1 cellular context compared by ENCODE assay signal in the genomic region with DNA sequence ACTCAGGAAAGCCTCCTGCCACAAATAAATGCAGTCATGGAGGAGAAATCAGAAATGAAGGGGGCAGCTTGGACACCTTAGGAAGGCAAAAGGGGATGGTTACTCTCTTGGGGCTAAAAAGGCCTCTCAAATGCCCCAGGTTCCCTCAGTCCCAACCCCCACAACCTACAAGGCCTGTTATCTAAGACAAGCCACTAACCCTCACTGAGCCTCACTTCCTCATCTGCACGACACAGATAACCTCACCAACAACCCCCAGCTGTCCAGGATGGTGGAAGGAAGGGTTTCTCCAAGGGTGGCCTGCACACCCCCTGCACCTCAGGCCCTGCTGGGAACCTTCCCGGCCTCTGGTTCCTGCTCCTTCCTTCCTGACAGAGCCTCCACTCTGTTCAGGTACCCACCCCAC.
A peak's percentile ranks its signal among the peaks of the same experiment; 100 is the strongest.
TF ChIP-seq lines count a peak whose summit lies in the region.

No MANE protein-coding gene starts in this region.

TF ChIP-seq in K562, 482 proteins besides CTCF, POLR2A, EP300 and RAD21 (continued from another document and continues in another):
- TF ChIP-seq, protein P1, sequence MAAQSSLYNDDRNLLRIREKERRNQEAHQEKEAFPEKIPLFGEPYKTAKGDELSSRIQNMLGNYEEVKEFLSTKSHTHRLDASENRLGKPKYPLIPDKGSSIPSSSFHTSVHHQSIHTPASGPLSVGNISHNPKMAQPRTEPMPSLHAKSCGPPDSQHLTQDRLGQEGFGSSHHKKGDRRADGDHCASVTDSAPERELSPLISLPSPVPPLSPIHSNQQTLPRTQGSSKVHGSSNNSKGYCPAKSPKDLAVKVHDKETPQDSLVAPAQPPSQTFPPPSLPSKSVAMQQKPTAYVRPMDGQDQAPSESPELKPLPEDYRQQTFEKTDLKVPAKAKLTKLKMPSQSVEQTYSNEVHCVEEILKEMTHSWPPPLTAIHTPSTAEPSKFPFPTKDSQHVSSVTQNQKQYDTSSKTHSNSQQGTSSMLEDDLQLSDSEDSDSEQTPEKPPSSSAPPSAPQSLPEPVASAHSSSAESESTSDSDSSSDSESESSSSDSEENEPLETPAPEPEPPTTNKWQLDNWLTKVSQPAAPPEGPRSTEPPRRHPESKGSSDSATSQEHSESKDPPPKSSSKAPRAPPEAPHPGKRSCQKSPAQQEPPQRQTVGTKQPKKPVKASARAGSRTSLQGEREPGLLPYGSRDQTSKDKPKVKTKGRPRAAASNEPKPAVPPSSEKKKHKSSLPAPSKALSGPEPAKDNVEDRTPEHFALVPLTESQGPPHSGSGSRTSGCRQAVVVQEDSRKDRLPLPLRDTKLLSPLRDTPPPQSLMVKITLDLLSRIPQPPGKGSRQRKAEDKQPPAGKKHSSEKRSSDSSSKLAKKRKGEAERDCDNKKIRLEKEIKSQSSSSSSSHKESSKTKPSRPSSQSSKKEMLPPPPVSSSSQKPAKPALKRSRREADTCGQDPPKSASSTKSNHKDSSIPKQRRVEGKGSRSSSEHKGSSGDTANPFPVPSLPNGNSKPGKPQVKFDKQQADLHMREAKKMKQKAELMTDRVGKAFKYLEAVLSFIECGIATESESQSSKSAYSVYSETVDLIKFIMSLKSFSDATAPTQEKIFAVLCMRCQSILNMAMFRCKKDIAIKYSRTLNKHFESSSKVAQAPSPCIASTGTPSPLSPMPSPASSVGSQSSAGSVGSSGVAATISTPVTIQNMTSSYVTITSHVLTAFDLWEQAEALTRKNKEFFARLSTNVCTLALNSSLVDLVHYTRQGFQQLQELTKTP (IDR thresholded peaks at IDR 0.05; ENCODE audit: low read depth in 1 of 2, partially characterized antibody in 2 of 2) = peak in 1 of 2 experiments; percentile 84
- TF ChIP-seq, protein P2, sequence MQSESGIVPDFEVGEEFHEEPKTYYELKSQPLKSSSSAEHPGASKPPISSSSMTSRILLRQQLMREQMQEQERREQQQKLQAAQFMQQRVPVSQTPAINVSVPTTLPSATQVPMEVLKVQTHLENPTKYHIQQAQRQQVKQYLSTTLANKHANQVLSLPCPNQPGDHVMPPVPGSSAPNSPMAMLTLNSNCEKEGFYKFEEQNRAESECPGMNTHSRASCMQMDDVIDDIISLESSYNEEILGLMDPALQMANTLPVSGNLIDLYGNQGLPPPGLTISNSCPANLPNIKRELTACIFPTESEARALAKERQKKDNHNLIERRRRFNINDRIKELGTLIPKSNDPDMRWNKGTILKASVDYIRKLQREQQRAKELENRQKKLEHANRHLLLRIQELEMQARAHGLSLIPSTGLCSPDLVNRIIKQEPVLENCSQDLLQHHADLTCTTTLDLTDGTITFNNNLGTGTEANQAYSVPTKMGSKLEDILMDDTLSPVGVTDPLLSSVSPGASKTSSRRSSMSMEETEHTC (IDR thresholded peaks at IDR 0.05) = peak; percentile 62; the same call in 1 of the 2 replicates
- TF ChIP-seq MYNN (IDR thresholded peaks at IDR 0.05) (peak; percentile 88), MYNN (CRISPR knock-in tag; IDR thresholded peaks at IDR 0.05) (no peak), ETV6 (IDR thresholded peaks at IDR 0.05; ENCODE audit: borderline replicate concordance in 1 of 2, low read depth in 2 of 2, low read length in 1 of 2) (peak; percentile 80 to 92; a peak in 3 of 4 replicates), ETV6 (CRISPR knock-in tag; IDR thresholded peaks at IDR 0.05; ENCODE audit: borderline replicate concordance) (no peak), SIX5 (IDR thresholded peaks at IDR 0.05; ENCODE audit: borderline replicate concordance in 1 of 2, insufficient read depth in 1 of 2, low read depth in 1 of 2, low read length in 2 of 2) (no peak), FUS (optimal IDR thresholded peaks at IDR 0.05; ENCODE audit: low read depth, low read length) (no peak), SPI1 (IDR thresholded peaks at IDR 0.05; ENCODE audit: borderline replicate concordance, low read depth, low read length) (peak; percentile 97), TAF9B (IDR thresholded peaks at IDR 0.05; ENCODE audit: partially characterized antibody) (peak; percentile 68), ZNF644 (tag; IDR thresholded peaks at IDR 0.05; ENCODE audit: low read depth) (peak; percentile 89), MAZ (CRISPR knock-in tag; conservative IDR thresholded peaks at IDR 0.05 in 1 of 2, IDR thresholded peaks at IDR 0.05 in 1 of 2) (peak; percentile 69 to 88), ZZZ3 (IDR thresholded peaks at IDR 0.05) (no peak), HDAC8 (tag; IDR thresholded peaks at IDR 0.05) (no peak), POLR3G (IDR thresholded peaks at IDR 0.05; ENCODE audit: extremely low read depth, insufficient read length, insufficient replicate concordance) (no peak), ESRRA (IDR thresholded peaks at IDR 0.05; ENCODE audit: borderline replicate concordance, low read depth) (0 out of 2 replicates have a peak, but pooled peaks have one; percentile 60), TBL1XR1 (IDR thresholded peaks at IDR 0.05; ENCODE audit: low read length in 2 of 2) (peak; percentile 76 to 98; a peak in 3 of 4 replicates), NCOA1 (IDR thresholded peaks at IDR 0.05; ENCODE audit: low read depth) (peak; percentile 94), CHD1 (IDR thresholded peaks at IDR 0.05; ENCODE audit: low read length) (no peak), TCF7L2 (IDR thresholded peaks at IDR 0.05; ENCODE audit: low read depth, low read length) (no peak), ZBED1 (IDR thresholded peaks at IDR 0.05) (peak; percentile 94), SMARCA4 (IDR thresholded peaks at IDR 0.05) (peak; percentile 99), YY1 (IDR thresholded peaks at IDR 0.05; ENCODE audit: borderline replicate concordance in 1 of 3, control insufficient read depth in 1 of 3, extremely low read depth in 1 of 3, insufficient read depth in 3 of 3, insufficient read length in 1 of 3, insufficient replicate concordance in 2 of 3, low read depth in 1 of 3, low read length in 2 of 3) (peak in 1 of 3 experiments; percentile 32), CBX1 (IDR thresholded peaks at IDR 0.05; ENCODE audit: low read depth) (no peak), TARDBP (IDR thresholded peaks at IDR 0.05) (peak; percentile 93; the same call in 1 of the 2 replicates), SOX6 (IDR thresholded peaks at IDR 0.05) (peak; percentile 94), ZFX (CRISPR knock-in tag; IDR thresholded peaks at IDR 0.05) (peak; percentile 57), XRCC5 (IDR thresholded peaks at IDR 0.05; ENCODE audit: low read depth, low read length) (no peak; the same call in 1 of the 2 replicates), RHOXF2B (CRISPR knock-in tag; conservative IDR thresholded peaks at IDR 0.05) (no peak), RNF2 (IDR thresholded peaks at IDR 0.05) (peak; percentile 99), LEF1 (IDR thresholded peaks at IDR 0.05) (peak; percentile 99), NCOA2 (IDR thresholded peaks at IDR 0.05; ENCODE audit: partially characterized antibody in 2 of 2) (peak; percentile 84 to 87), HNRNPK (IDR thresholded peaks at IDR 0.05; ENCODE audit: low read depth, low read length, poor library complexity, severe bottlenecking) (no peak), FOXK1 (CRISPR knock-in tag; IDR thresholded peaks at IDR 0.05; ENCODE audit: borderline replicate concordance) (no peak), ELF4 (CRISPR knock-in tag; IDR thresholded peaks at IDR 0.05) (peak; percentile 94), GATAD2A (IDR thresholded peaks at IDR 0.05) (peak; percentile 75), EP400 (IDR thresholded peaks at IDR 0.05) (peak; percentile 64)
- TF ChIP-seq, protein P3, sequence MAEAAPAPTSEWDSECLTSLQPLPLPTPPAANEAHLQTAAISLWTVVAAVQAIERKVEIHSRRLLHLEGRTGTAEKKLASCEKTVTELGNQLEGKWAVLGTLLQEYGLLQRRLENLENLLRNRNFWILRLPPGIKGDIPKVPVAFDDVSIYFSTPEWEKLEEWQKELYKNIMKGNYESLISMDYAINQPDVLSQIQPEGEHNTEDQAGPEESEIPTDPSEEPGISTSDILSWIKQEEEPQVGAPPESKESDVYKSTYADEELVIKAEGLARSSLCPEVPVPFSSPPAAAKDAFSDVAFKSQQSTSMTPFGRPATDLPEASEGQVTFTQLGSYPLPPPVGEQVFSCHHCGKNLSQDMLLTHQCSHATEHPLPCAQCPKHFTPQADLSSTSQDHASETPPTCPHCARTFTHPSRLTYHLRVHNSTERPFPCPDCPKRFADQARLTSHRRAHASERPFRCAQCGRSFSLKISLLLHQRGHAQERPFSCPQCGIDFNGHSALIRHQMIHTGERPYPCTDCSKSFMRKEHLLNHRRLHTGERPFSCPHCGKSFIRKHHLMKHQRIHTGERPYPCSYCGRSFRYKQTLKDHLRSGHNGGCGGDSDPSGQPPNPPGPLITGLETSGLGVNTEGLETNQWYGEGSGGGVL (CRISPR knock-in tag; IDR thresholded peaks at IDR 0.05) = no peak
- TF ChIP-seq, protein P4, sequence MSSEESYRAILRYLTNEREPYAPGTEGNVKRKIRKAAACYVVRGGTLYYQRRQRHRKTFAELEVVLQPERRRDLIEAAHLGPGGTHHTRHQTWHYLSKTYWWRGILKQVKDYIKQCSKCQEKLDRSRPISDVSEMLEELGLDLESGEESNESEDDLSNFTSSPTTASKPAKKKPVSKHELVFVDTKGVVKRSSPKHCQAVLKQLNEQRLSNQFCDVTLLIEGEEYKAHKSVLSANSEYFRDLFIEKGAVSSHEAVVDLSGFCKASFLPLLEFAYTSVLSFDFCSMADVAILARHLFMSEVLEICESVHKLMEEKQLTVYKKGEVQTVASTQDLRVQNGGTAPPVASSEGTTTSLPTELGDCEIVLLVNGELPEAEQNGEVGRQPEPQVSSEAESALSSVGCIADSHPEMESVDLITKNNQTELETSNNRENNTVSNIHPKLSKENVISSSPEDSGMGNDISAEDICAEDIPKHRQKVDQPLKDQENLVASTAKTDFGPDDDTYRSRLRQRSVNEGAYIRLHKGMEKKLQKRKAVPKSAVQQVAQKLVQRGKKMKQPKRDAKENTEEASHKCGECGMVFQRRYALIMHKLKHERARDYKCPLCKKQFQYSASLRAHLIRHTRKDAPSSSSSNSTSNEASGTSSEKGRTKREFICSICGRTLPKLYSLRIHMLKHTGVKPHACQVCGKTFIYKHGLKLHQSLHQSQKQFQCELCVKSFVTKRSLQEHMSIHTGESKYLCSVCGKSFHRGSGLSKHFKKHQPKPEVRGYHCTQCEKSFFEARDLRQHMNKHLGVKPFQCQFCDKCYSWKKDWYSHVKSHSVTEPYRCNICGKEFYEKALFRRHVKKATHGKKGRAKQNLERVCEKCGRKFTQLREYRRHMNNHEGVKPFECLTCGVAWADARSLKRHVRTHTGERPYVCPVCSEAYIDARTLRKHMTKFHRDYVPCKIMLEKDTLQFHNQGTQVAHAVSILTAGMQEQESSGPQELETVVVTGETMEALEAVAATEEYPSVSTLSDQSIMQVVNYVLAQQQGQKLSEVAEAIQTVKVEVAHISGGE (CRISPR knock-in tag; IDR thresholded peaks at IDR 0.05) = peak in 1 of 3 experiments; percentile 78; a peak in 1 of 6 replicates
- TF ChIP-seq, protein P5, sequence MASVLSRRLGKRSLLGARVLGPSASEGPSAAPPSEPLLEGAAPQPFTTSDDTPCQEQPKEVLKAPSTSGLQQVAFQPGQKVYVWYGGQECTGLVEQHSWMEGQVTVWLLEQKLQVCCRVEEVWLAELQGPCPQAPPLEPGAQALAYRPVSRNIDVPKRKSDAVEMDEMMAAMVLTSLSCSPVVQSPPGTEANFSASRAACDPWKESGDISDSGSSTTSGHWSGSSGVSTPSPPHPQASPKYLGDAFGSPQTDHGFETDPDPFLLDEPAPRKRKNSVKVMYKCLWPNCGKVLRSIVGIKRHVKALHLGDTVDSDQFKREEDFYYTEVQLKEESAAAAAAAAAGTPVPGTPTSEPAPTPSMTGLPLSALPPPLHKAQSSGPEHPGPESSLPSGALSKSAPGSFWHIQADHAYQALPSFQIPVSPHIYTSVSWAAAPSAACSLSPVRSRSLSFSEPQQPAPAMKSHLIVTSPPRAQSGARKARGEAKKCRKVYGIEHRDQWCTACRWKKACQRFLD (CRISPR knock-in tag; IDR thresholded peaks at IDR 0.05) = peak; percentile 90
- TF ChIP-seq, protein P6, sequence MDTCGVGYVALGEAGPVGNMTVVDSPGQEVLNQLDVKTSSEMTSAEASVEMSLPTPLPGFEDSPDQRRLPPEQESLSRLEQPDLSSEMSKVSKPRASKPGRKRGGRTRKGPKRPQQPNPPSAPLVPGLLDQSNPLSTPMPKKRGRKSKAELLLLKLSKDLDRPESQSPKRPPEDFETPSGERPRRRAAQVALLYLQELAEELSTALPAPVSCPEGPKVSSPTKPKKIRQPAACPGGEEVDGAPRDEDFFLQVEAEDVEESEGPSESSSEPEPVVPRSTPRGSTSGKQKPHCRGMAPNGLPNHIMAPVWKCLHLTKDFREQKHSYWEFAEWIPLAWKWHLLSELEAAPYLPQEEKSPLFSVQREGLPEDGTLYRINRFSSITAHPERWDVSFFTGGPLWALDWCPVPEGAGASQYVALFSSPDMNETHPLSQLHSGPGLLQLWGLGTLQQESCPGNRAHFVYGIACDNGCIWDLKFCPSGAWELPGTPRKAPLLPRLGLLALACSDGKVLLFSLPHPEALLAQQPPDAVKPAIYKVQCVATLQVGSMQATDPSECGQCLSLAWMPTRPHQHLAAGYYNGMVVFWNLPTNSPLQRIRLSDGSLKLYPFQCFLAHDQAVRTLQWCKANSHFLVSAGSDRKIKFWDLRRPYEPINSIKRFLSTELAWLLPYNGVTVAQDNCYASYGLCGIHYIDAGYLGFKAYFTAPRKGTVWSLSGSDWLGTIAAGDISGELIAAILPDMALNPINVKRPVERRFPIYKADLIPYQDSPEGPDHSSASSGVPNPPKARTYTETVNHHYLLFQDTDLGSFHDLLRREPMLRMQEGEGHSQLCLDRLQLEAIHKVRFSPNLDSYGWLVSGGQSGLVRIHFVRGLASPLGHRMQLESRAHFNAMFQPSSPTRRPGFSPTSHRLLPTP (IDR thresholded peaks at IDR 0.05; ENCODE audit: borderline replicate concordance, extremely low read depth, insufficient read length) = no peak
- TF ChIP-seq, protein P7, sequence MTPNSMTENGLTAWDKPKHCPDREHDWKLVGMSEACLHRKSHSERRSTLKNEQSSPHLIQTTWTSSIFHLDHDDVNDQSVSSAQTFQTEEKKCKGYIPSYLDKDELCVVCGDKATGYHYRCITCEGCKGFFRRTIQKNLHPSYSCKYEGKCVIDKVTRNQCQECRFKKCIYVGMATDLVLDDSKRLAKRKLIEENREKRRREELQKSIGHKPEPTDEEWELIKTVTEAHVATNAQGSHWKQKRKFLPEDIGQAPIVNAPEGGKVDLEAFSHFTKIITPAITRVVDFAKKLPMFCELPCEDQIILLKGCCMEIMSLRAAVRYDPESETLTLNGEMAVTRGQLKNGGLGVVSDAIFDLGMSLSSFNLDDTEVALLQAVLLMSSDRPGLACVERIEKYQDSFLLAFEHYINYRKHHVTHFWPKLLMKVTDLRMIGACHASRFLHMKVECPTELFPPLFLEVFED (CRISPR knock-in tag; conservative IDR thresholded peaks at IDR 0.05) = peak; percentile 57; the same call in 1 of the 2 replicates
- TF ChIP-seq, protein P8, sequence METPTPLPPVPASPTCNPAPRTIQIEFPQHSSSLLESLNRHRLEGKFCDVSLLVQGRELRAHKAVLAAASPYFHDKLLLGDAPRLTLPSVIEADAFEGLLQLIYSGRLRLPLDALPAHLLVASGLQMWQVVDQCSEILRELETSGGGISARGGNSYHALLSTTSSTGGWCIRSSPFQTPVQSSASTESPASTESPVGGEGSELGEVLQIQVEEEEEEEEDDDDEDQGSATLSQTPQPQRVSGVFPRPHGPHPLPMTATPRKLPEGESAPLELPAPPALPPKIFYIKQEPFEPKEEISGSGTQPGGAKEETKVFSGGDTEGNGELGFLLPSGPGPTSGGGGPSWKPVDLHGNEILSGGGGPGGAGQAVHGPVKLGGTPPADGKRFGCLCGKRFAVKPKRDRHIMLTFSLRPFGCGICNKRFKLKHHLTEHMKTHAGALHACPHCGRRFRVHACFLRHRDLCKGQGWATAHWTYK (CRISPR knock-in tag; IDR thresholded peaks at IDR 0.05) = peak; percentile 65; the same call in 1 of the 2 replicates
